In genomic region chr6:6942826-6943225, GRCh38 we compare ENCODE assay signal across 1 cellular context.
TF ChIP-seq lines count a peak whose summit lies in the region.

No MANE protein-coding gene starts in this region.

TF ChIP-seq in GM12878, 131 proteins besides CTCF, POLR2A, EP300 and RAD21 (continued from another document):
- TF ChIP-seq E2F8 (IDR thresholded peaks at IDR 0.05; ENCODE audit: low read depth, partially characterized antibody) (no peak), SMAD1 (IDR thresholded peaks at IDR 0.05; ENCODE audit: low read depth, partially characterized antibody) (no peak), JUND (IDR thresholded peaks at IDR 0.05; ENCODE audit: low read depth, low read length) (no peak), MYB (IDR thresholded peaks at IDR 0.05; ENCODE audit: borderline replicate concordance, low read depth, low read length) (peak; percentile 74), POU2F2 (IDR thresholded peaks at IDR 0.05; ENCODE audit: borderline replicate concordance, low read depth, low read length) (0 out of 3 replicates have a peak, but pooled peaks have one; percentile 38), KLF5 (IDR thresholded peaks at IDR 0.05; ENCODE audit: partially characterized antibody) (no peak), BHLHE40 (IDR thresholded peaks at IDR 0.05; ENCODE audit: borderline replicate concordance in 1 of 2, low read depth in 2 of 2, low read length in 1 of 2) (peak; percentile 51 to 73; a peak in 2 of 4 replicates), SPI1 (IDR thresholded peaks at IDR 0.05; ENCODE audit: borderline replicate concordance, insufficient read depth, low read depth, low read length) (peak; percentile 42; the same call in 1 of the 2 replicates), NFIC (IDR thresholded peaks at IDR 0.05; ENCODE audit: low read depth, low read length) (peak; percentile 43; the same call in 1 of the 2 replicates), E2F4 (IDR thresholded peaks at IDR 0.05; ENCODE audit: low read depth, low read length) (no peak), ZNF592 (IDR thresholded peaks at IDR 0.05) (no peak), MEF2A (IDR thresholded peaks at IDR 0.05; ENCODE audit: insufficient read depth, low read depth, low read length) (0 out of 2 replicates have a peak, but pooled peaks have one; percentile 4), IKZF1 (conservative IDR thresholded peaks at IDR 0.05) (0 out of 2 replicates have a peak, but pooled peaks have one; percentile 39), SKIL (IDR thresholded peaks at IDR 0.05; ENCODE audit: low read depth, poor library complexity, severe bottlenecking) (no peak), YY1 (IDR thresholded peaks at IDR 0.05; ENCODE audit: low read depth, low read length) (no peak), ZNF274 (IDR thresholded peaks at IDR 0.05; ENCODE audit: insufficient read depth, insufficient read length) (no peak), RELB (IDR thresholded peaks at IDR 0.05; ENCODE audit: low read depth) (0 out of 2 replicates have a peak, but pooled peaks have one; percentile 18), ASH2L (IDR thresholded peaks at IDR 0.05; ENCODE audit: borderline replicate concordance, low read depth) (no peak), BMI1 (IDR thresholded peaks at IDR 0.05; ENCODE audit: borderline replicate concordance) (no peak), MTA2 (IDR thresholded peaks at IDR 0.05; ENCODE audit: low read depth) (peak; percentile 63; the same call in 1 of the 2 replicates), KAT2A (conservative IDR thresholded peaks at IDR 0.05; ENCODE audit: control insufficient read depth, low read depth, low read length) (no peak), TCF3 (IDR thresholded peaks at IDR 0.05; ENCODE audit: borderline replicate concordance, insufficient read depth, low read depth, low read length) (0 out of 2 replicates have a peak, but pooled peaks have one; percentile 69), SP1 (IDR thresholded peaks at IDR 0.05; ENCODE audit: low read depth, low read length) (peak; percentile 54), ZNF687 (IDR thresholded peaks at IDR 0.05) (no peak), BCL11A (IDR thresholded peaks at IDR 0.05; ENCODE audit: low read depth, low read length) (peak; percentile 65; the same call in 1 of the 2 replicates), NBN (IDR thresholded peaks at IDR 0.05) (no peak), CREM (IDR thresholded peaks at IDR 0.05; ENCODE audit: low read depth) (peak; percentile 77), RB1 (IDR thresholded peaks at IDR 0.05; ENCODE audit: borderline replicate concordance) (no peak), PAX5 (IDR thresholded peaks at IDR 0.05; ENCODE audit: borderline replicate concordance, low read depth, low read length) (peak; percentile 87), TBL1XR1 (IDR thresholded peaks at IDR 0.05; ENCODE audit: low read depth, low read length) (peak; percentile 26; the same call in 1 of the 2 replicates), RAD51 (IDR thresholded peaks at IDR 0.05) (no peak), ETV6 (conservative IDR thresholded peaks at IDR 0.05 in 1 of 2, IDR thresholded peaks at IDR 0.05 in 1 of 2; ENCODE audit: borderline replicate concordance in 1 of 2, low read depth in 1 of 2) (no peak), IRF4 (IDR thresholded peaks at IDR 0.05; ENCODE audit: low read depth, low read length) (no peak), RUNX3 (IDR thresholded peaks at IDR 0.05; ENCODE audit: low read length) (peak; percentile 87), CHD2 (IDR thresholded peaks at IDR 0.05; ENCODE audit: borderline replicate concordance, low read depth, low read length) (peak; percentile 71; the same call in 1 of the 2 replicates), PKNOX1 (IDR thresholded peaks at IDR 0.05) (no peak), SMAD5 (IDR thresholded peaks at IDR 0.05; ENCODE audit: low read depth) (no peak), ATF7 (IDR thresholded peaks at IDR 0.05; ENCODE audit: low read depth) (peak; percentile 19; the same call in 1 of the 2 replicates), RBBP5 (conservative IDR thresholded peaks at IDR 0.05) (0 out of 2 replicates have a peak, but pooled peaks have one; percentile 0), IKZF2 (IDR thresholded peaks at IDR 0.05) (peak; percentile 31 to 50; a peak in 1 of 4 replicates), FOXM1 (IDR thresholded peaks at IDR 0.05; ENCODE audit: low read depth, low read length) (peak; percentile 49; the same call in 1 of the 2 replicates), STAT1 (conservative IDR thresholded peaks at IDR 0.05) (no peak), TCF12 (IDR thresholded peaks at IDR 0.05; ENCODE audit: low read depth, low read length) (peak; percentile 78; the same call in 1 of the 2 replicates), BRCA1 (IDR thresholded peaks at IDR 0.05; ENCODE audit: low read depth, low read length) (no peak)
